ENCODE assay signal across 1 cellular context in the genomic region with DNA sequence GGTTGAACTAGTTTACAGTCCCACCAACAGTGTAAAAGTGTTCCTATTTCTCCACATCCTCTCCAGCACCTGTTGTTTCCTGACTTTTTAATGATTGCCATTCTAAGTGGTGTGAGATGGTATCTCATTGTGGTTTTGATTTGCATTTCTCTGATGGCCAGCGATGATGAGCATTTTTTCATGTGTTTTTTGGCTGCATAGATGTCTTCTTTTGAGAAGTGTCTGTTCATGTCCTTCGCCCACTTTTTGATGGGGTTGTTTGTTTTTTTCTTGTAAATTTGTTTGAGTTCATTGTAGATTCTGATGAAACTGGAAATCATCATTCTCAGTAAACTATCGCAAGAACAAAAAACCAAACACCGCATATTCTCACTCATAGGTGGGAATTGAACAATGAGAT. TPM values are rescaled to one million over a fixed set of nuclear protein-coding genes. Genes with fewer than 3 reads are reported as not detected.
"Had no signal": no experiment of that assay in that cellular context is flagged by ENCODE, and none has a peak within 500 bp of the region (broad histone marks: within the 10 kb centered on the region; RNA-seq: fewer than 3 reads in every experiment).

No MANE protein-coding gene starts in this region.

RNA-seq across cellular contexts. Expression of gene TAL2, which starts 41.4 kb away (rescaled TPM):
- total RNA-seq: G401 had no signal
